ENCODE assay signal across 27 cellular contexts in genomic region chr6:157024745-157025144, GRCh38.
DNase-seq lines count a peak whose midpoint lies in the region; ATAC-seq and TF ChIP-seq lines count a peak whose summit lies in the region.
"Had no signal": no experiment of that assay in that cellular context is flagged by ENCODE, and none has a peak within 500 bp of the region (broad histone marks: within the 10 kb centered on the region; RNA-seq: fewer than 3 reads in every experiment).

No MANE protein-coding gene starts in this region.

- no peaks in the 10 kb centered on the region for H3F3A ChIP-seq in PC-3 (ENCODE audit: low read length, unreplicated experiment)

- POLR2A ChIA-PET in CD4-positive, alpha-beta T cell (lab: Charles Lee) = no interaction called here
- POLR2A ChIA-PET in PC-3 (lab: Charles Lee; ENCODE audit: unreplicated experiment) = no interaction called here

- H3K4me1 ChIP-seq in hepatocyte (ENCODE audit: insufficient read depth) (peaks cover 18% of the 10 kb centered on the region), stomach (peaks cover 9 to 36% (median 27%) of the 10 kb centered on the region in 4 donors), PC-3 (ENCODE audit: insufficient read depth, low read length) (peaks cover 16% of the 10 kb centered on the region)

- no peak for TF ChIP-seq CTCF in CD4-positive, alpha-beta T cell (IDR thresholded peaks at IDR 0.05)
- TF ChIP-seq CTCF in hepatocyte (IDR thresholded peaks at IDR 0.05; ENCODE audit: poor library complexity) (no peak), stomach (IDR thresholded peaks at IDR 0.05) (no peak), PC-3 (conservative IDR thresholded peaks at IDR 0.05; ENCODE audit: low read depth, low read length) (no peak)

- ATAC-seq in CD4-positive, alpha-beta T cell (ENCODE audit: poor library complexity) = no peak
- ATAC-seq in activated T-helper 17 cell treated with anti-CD3 and anti-CD28 coated beads, Interleukin-2, amount 50 U/mL, for 72 hours (replicated peaks) = no peak
- ATAC-seq in GM18505 (IDR thresholded peaks at IDR 0.05; ENCODE audit: unreplicated experiment) (no peak), PC-3 (no peak)
- ATAC-seq: gastroesophageal sphincter, right cardiac atrium, upper lobe of right lung had no signal

- no peak overlapping the region for H3K4me3 Mint-ChIP-seq in CD4-positive, alpha-beta T cell
- H3K4me3 Mint-ChIP-seq in activated T-helper 17 cell treated with anti-CD3 and anti-CD28 coated beads, Interleukin-2, amount 50 U/mL, for 72 hours = peak overlapping the region; percentile 23
- H3K4me3 Mint-ChIP-seq: activated T-cell treated with anti-CD3 and anti-CD28 coated beads, Interleukin-2, amount 50 U/mL, for 24 hours; B cell; central memory CD8-positive, alpha-beta T cell had no signal

- DNase-seq in CD4-positive, alpha-beta T cell = no peak
- no peak for DNase-seq in hepatocyte (ENCODE audit: low spot score)
- no peak for DNase-seq in stomach
- no peak for DNase-seq in PC-3
- no peak for DNase-seq in NCI-H187 treated with DMSO at 0.1 percent for 48 hours (lab: John Stamatoyannopoulos, UW)
- DNase-seq: activated CD4-positive, alpha-beta T cell treated with anti-CD3 and anti-CD28 coated beads, Interleukin-2, amount 50 U/mL, for 1 hour; activated CD4-positive, CD25-positive, alpha-beta regulatory T cell; activated gamma-delta T cell; activated T-cell treated with anti-CD3 and anti-CD28 coated beads, Interleukin-2, amount 50 U/mL, for 24 hours; KG1; MG63; NCI-H1417 treated with DMSO at 0.1 percent for 48 hours; NCI-H2081 treated with DMSO at 0.1 percent for 48 hours; NCI-H2227 treated with DMSO at 0.1 percent for 48 hours; NCI-H526; NK-92 treated with Interleukin-12 subunit alpha and Interleukin-12 subunit beta, amount 100 ng/mL, for 24 hours; PC-9; posterior cingulate gyrus; right cardiac atrium; SK-N-SH; stimulated activated CD4-positive, alpha-beta T cell treated with anti-CD3 and anti-CD28 coated beads, Interleukin-2, amount 100 ng/mL, for 48 hours; upper lobe of right lung had no signal

- no peaks in the 10 kb centered on the region for H3K9me3 ChIP-seq in CD4-positive, alpha-beta T cell (ENCODE audit: control insufficient read depth, low read length)
- H3K9me3 ChIP-seq in hepatocyte (ENCODE audit: low read depth) = no peaks in the 10 kb centered on the region
- peaks cover 0 to 5% (median 0%) of the 10 kb centered on the region in 4 donors for H3K9me3 ChIP-seq in stomach
- no peaks in the 10 kb centered on the region for H3K9me3 ChIP-seq in PC-3 (ENCODE audit: low read length)
- H3K9me3 ChIP-seq: gastroesophageal sphincter, SK-N-SH, upper lobe of right lung had no signal

- peaks cover 65% of the 10 kb centered on the region for H3K4me1 Mint-ChIP-seq in CD4-positive, alpha-beta T cell (ENCODE audit: low read depth)
- H3K4me1 Mint-ChIP-seq in activated T-helper 17 cell treated with anti-CD3 and anti-CD28 coated beads, Interleukin-2, amount 50 U/mL, for 72 hours = peaks cover 26% of the 10 kb centered on the region

- peaks cover 78% of the 10 kb centered on the region for H3K79me2 ChIP-seq in hepatocyte
- H3K79me2 ChIP-seq in PC-3 (ENCODE audit: low read length) = peaks cover 54% of the 10 kb centered on the region

- H3K27me3 ChIP-seq in CD4-positive, alpha-beta T cell (ENCODE audit: control insufficient read depth, insufficient read depth, low read length) = no peaks in the 10 kb centered on the region
- H3K27me3 ChIP-seq in hepatocyte (no peaks in the 10 kb centered on the region), stomach (no peaks in the 10 kb centered on the region), PC-3 (ENCODE audit: low read length) (no peaks in the 10 kb centered on the region)
- H3K27me3 ChIP-seq: gastroesophageal sphincter, MG63, upper lobe of right lung had no signal

- peaks cover 19% of the 10 kb centered on the region for H4K20me1 ChIP-seq in hepatocyte (ENCODE audit: insufficient read depth, poor library complexity, severe bottlenecking)
- no peaks in the 10 kb centered on the region for H4K20me1 ChIP-seq in PC-3 (ENCODE audit: low read length)

- H3K27me3 Mint-ChIP-seq in CD4-positive, alpha-beta T cell = no peaks in the 10 kb centered on the region
- H3K27me3 Mint-ChIP-seq in activated T-helper 17 cell treated with anti-CD3 and anti-CD28 coated beads, Interleukin-2, amount 50 U/mL, for 72 hours = no peaks in the 10 kb centered on the region
- H3K27me3 Mint-ChIP-seq: activated T-cell treated with anti-CD3 and anti-CD28 coated beads, Interleukin-2, amount 50 U/mL, for 24 hours; B cell; central memory CD8-positive, alpha-beta T cell had no signal

- CTCF ChIA-PET in CD4-positive, alpha-beta T cell (lab: Charles Lee) = no interaction called here
- CTCF ChIA-PET in PC-3 (lab: Charles Lee) = no interaction called here

- 97% methylated on average over 3 of the region's 3 CpGs for WGBS in hepatocyte (ENCODE audit: low lambda C conversion rate, missing lambda C conversion rate)
- 77 to 97% (median 87%) methylated on average over 3 of the region's 3 CpGs for WGBS in stomach, 5 donors

- H3K36me3 Mint-ChIP-seq in CD4-positive, alpha-beta T cell (ENCODE audit: low read depth) = peaks cover 16% of the 10 kb centered on the region
- H3K36me3 Mint-ChIP-seq in activated T-helper 17 cell treated with anti-CD3 and anti-CD28 coated beads, Interleukin-2, amount 50 U/mL, for 72 hours (ENCODE audit: low read depth) = peaks cover 4% of the 10 kb centered on the region

- peak overlapping the region; percentile 21 for H3K27ac Mint-ChIP-seq in CD4-positive, alpha-beta T cell
- H3K27ac Mint-ChIP-seq in activated T-helper 17 cell treated with anti-CD3 and anti-CD28 coated beads, Interleukin-2, amount 50 U/mL, for 72 hours = peak overlapping the region; percentile 47
- H3K27ac Mint-ChIP-seq: activated T-cell treated with anti-CD3 and anti-CD28 coated beads, Interleukin-2, amount 50 U/mL, for 24 hours; B cell had no signal

- H3K27ac ChIP-seq in CD4-positive, alpha-beta T cell (ENCODE audit: low read depth, low read length) = no peak overlapping the region
- H3K27ac ChIP-seq in hepatocyte = peak overlapping the region; percentile 11
- peak overlapping the region in 3 of 5 donors; percentile 64 to 99 (median 99) for H3K27ac ChIP-seq in stomach
- no peak overlapping the region for H3K27ac ChIP-seq in PC-3 (ENCODE audit: low read length)
- H3K27ac ChIP-seq: PC-9, upper lobe of right lung had no signal

- H3K4me2 ChIP-seq in hepatocyte (no peak overlapping the region), PC-3 (ENCODE audit: low read length) (no peak overlapping the region)
- H3K4me2 ChIP-seq: PC-9, SK-N-SH had no signal

- intact Hi-C loops in CD4-positive, alpha-beta T cell (cut with DNase I, micrococcal nuclease) = loop anchor here (5.0 to 10.0 kb wide), 6 partner anchors 72 to 1712 kb away; partner anchors contain the start of genes SYNJ2 (in 1 of the 2) and TFB1M (in 1 of the 2)
- intact Hi-C loops in stomach (cut with DNase I; ENCODE audit: low total_unique reads) (loop anchor here (10.0 kb wide), 1 partner anchor 240 kb away; no protein-coding TSS in a partner anchor), PC-3 (cut with micrococcal nuclease) (no loop called here)

- H3K9me2 ChIP-seq in hepatocyte (replicated peaks; ENCODE audit: insufficient read depth) (no peaks in the 10 kb centered on the region), PC-3 (replicated peaks; ENCODE audit: low read length) (no peaks in the 10 kb centered on the region)
- H3K9me2 ChIP-seq: SK-N-SH had no signal

- H2AFZ ChIP-seq in hepatocyte = no peak overlapping the region
- no peak overlapping the region for H2AFZ ChIP-seq in PC-3 (ENCODE audit: low read length)
- H2AFZ ChIP-seq: PC-9 had no signal

- H3K9ac ChIP-seq in PC-3 (ENCODE audit: low read length) = no peak overlapping the region
- H3K9ac ChIP-seq: SK-N-SH had no signal

- TF ChIP-seq POLR2A in stomach (IDR thresholded peaks at IDR 0.05) (no peak), GM18505 (IDR thresholded peaks at IDR 0.05; ENCODE audit: borderline replicate concordance, extremely low read depth, insufficient read depth, insufficient read length) (no peak)

- TF ChIP-seq EP300 in stomach (IDR thresholded peaks at IDR 0.05) = no peak

- no peaks in the 10 kb centered on the region for H3K36me3 ChIP-seq in hepatocyte (replicated peaks; ENCODE audit: insufficient read depth, low read depth)
- H3K36me3 ChIP-seq in stomach = no peaks in the 10 kb centered on the region
- H3K36me3 ChIP-seq in PC-3 (ENCODE audit: low read depth, low read length) = no peaks in the 10 kb centered on the region
- H3K36me3 ChIP-seq: gastroesophageal sphincter, MG63, upper lobe of right lung had no signal

- H3K9me3 Mint-ChIP-seq in CD4-positive, alpha-beta T cell = no peaks in the 10 kb centered on the region
- H3K9me3 Mint-ChIP-seq in activated T-helper 17 cell treated with anti-CD3 and anti-CD28 coated beads, Interleukin-2, amount 50 U/mL, for 72 hours = no peaks in the 10 kb centered on the region
- H3K9me3 Mint-ChIP-seq: activated T-cell treated with anti-CD3 and anti-CD28 coated beads, Interleukin-2, amount 50 U/mL, for 24 hours; central memory CD8-positive, alpha-beta T cell had no signal

- BruUV-seq in PC-3 (replicated peaks; lab: Mats Ljungman, UMichigan) = no TSS peak

- H3K4me3 ChIP-seq in hepatocyte (no peak overlapping the region), stomach (no peak overlapping the region), PC-3 (ENCODE audit: low read length) (no peak overlapping the region)
- H3K4me3 ChIP-seq: gastroesophageal sphincter, MG63, PC-9, upper lobe of right lung had no signal

Comparison
In these comparisons a context has a peak if more than half of its experiments do, and no peak if none do; other contexts are left out.
1. H3K27ac ChIP-seq: peak in hepatocyte (single experiment) and stomach (3 of 5); none in CD4-positive, alpha-beta T cell (single experiment) and PC-3 (single experiment).